In the genomic region with DNA sequence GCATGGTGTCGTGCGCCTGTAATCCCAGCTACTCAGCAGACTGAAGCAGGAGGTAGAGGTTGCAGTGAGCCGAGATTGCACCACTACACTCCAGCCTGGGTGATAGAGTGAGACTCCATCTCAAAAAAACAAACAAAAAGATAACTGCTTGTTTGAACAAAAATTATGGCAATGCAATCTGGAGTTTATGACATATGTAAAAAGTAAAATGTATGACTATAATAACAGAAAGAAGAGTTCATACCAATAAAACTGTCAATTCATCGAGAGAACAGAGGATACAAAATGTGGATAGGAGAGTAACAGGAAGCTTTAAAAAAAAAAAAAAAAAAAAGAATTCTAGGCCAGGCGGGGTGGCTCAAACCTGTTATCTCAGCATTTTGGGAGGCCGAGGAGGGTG, we compare ENCODE assay signal across 33 cellular contexts.
"Had no signal": no experiment of that assay in that cellular context is flagged by ENCODE, and none has a peak within 500 bp of the region (broad histone marks: within the 10 kb centered on the region; RNA-seq: fewer than 3 reads in every experiment).

No MANE protein-coding gene starts in this region.

- H3K27ac Mint-ChIP-seq: activated B cell treated with CpG ODN at 0.5 μM for 24 hours; activated CD8-positive, alpha-beta T cell treated with anti-CD3 and anti-CD28 coated beads for 36 hours; activated naive CD4-positive, alpha-beta T cell treated with anti-CD3 and anti-CD28 coated beads, Interleukin-2, amount 10 ng/mL, durations not matched to agents 7 days and 5 days; activated naive CD8-positive, alpha-beta T cell treated with anti-CD3 and anti-CD28 coated beads, Interleukin-2, amount 10 ng/mL, durations not matched to agents 7 days and 5 days; activated T-helper 1 cell treated with anti-CD3 and anti-CD28 coated beads, Interleukin-12 subunit alpha, Interleukin-12 subunit beta, Interleukin-2, Interleukin-4 antibody, amounts not matched to agents 30 ng/mL and 10 ng/mL and 1 ng/mL, durations not matched to agents 14 hours and 24 hours and 36 hours; brain; dendritic cell treated with granulocyte-macrophage colony-stimulating factor and Interleukin-4, amounts not matched to agents 40 ng/mL and 50 ng/mL, for 4 days; endodermal cell; T-helper 17 cell; T-helper 2 cell treated with Interferon-gamma antibody and Interleukin-4, amounts not matched to agents 5 μg/mL and 100 μg/mL, for 36 hours had no signal

- H3K36me3 ChIP-seq: breast epithelium, cardiac muscle cell had no signal

- H3K27me3 ChIP-seq: ascending aorta, breast epithelium, cardiac muscle cell, dorsolateral prefrontal cortex, esophagus muscularis mucosa, gastroesophageal sphincter, heart right ventricle had no signal

- H3K27me3 Mint-ChIP-seq: activated B cell treated with CpG ODN at 0.5 μM for 24 hours; activated CD8-positive, alpha-beta T cell treated with anti-CD3 and anti-CD28 coated beads for 36 hours; activated naive CD4-positive, alpha-beta T cell treated with anti-CD3 and anti-CD28 coated beads, Interleukin-2, amount 10 ng/mL, durations not matched to agents 7 days and 5 days; activated naive CD8-positive, alpha-beta T cell treated with anti-CD3 and anti-CD28 coated beads, Interleukin-2, amount 10 ng/mL, durations not matched to agents 7 days and 5 days; brain; dendritic cell treated with granulocyte-macrophage colony-stimulating factor and Interleukin-4, amounts not matched to agents 40 ng/mL and 50 ng/mL, for 4 days; T-helper 17 cell had no signal

- H3K9me3 ChIP-seq: ascending aorta, breast epithelium, esophagus muscularis mucosa, gastroesophageal sphincter, heart right ventricle had no signal

- DNase-seq: activated B cell treated with CpG ODN at 0.5 μM for 24 hours; activated CD4-positive, alpha-beta T cell treated with anti-CD3 and anti-CD28 coated beads for 48 hours; activated CD4-positive, alpha-beta T cell treated with anti-CD3 and anti-CD28 coated beads, Interleukin-2, amount 50 U/mL, for 1 hour; activated CD4-positive, alpha-beta T cell treated with anti-CD3 and anti-CD28 coated beads, Interleukin-2, amount 50 U/mL, for 48 hours; activated CD8-positive, alpha-beta T cell treated with anti-CD3 and anti-CD28 coated beads for 36 hours; activated gamma-delta T cell; activated naive CD4-positive, alpha-beta T cell; activated naive CD4-positive, alpha-beta T cell treated with anti-CD3 and anti-CD28 coated beads, Interleukin-2, amount 10 ng/mL, durations not matched to agents 7 days and 5 days; activated naive CD8-positive, alpha-beta T cell treated with anti-CD3 and anti-CD28 coated beads, Interleukin-2, amount 10 ng/mL, durations not matched to agents 7 days and 5 days; activated T-cell treated with anti-CD3 and anti-CD28 coated beads, Interleukin-2, amount 50 U/mL, for 1 hour; central memory CD4-positive, alpha-beta T cell; dorsolateral prefrontal cortex; effector memory CD4-positive, alpha-beta T cell; endodermal cell; erythroblast; foreskin melanocyte; heart right ventricle; T-helper 1 cell; T-helper 17 cell; T1000; WERI-Rb-1 had no signal

- ATAC-seq: activated CD4-positive, CD25-positive, alpha-beta regulatory T cell treated with anti-CD3 and anti-CD28 coated beads, Interleukin-2, amount 50 U/mL, for 24 hours; activated CD8-positive, alpha-beta T cell treated with anti-CD3 and anti-CD28 coated beads for 36 hours; activated naive CD4-positive, alpha-beta T cell treated with anti-CD3 and anti-CD28 coated beads, Interleukin-2, amount 50 U/mL, for 72 hours; gastroesophageal sphincter; heart right ventricle; T-helper 17 cell had no signal

- H3K4me1 ChIP-seq: ascending aorta, breast epithelium, esophagus muscularis mucosa, gastroesophageal sphincter, heart right ventricle had no signal

- H3K4me1 Mint-ChIP-seq: activated B cell treated with CpG ODN at 0.5 μM for 24 hours; activated naive CD4-positive, alpha-beta T cell treated with anti-CD3 and anti-CD28 coated beads, Interleukin-2, amount 10 ng/mL, durations not matched to agents 7 days and 5 days; activated naive CD8-positive, alpha-beta T cell treated with anti-CD3 and anti-CD28 coated beads, Interleukin-2, amount 10 ng/mL, durations not matched to agents 7 days and 5 days; brain; endodermal cell; T-helper 17 cell had no signal

- H3K4me3 Mint-ChIP-seq: activated B cell treated with CpG ODN at 0.5 μM for 24 hours; activated CD8-positive, alpha-beta T cell treated with anti-CD3 and anti-CD28 coated beads for 36 hours; activated naive CD4-positive, alpha-beta T cell treated with anti-CD3 and anti-CD28 coated beads, Interleukin-2, amount 10 ng/mL, durations not matched to agents 7 days and 5 days; activated naive CD8-positive, alpha-beta T cell treated with anti-CD3 and anti-CD28 coated beads, Interleukin-2, amount 10 ng/mL, durations not matched to agents 7 days and 5 days; activated T-helper 1 cell treated with anti-CD3 and anti-CD28 coated beads, Interleukin-12 subunit alpha, Interleukin-12 subunit beta, Interleukin-2, Interleukin-4 antibody, amounts not matched to agents 30 ng/mL and 10 ng/mL and 1 ng/mL, durations not matched to agents 14 hours and 24 hours and 36 hours; brain; dendritic cell treated with granulocyte-macrophage colony-stimulating factor and Interleukin-4, amounts not matched to agents 40 ng/mL and 50 ng/mL, for 4 days; endodermal cell; T-helper 17 cell; T-helper 2 cell treated with Interferon-gamma antibody and Interleukin-4, amounts not matched to agents 5 μg/mL and 100 μg/mL, for 36 hours had no signal

- H3K27ac ChIP-seq: ascending aorta, breast epithelium, cardiac muscle cell, coronary artery, dorsolateral prefrontal cortex, esophagus muscularis mucosa, gastroesophageal sphincter, heart right ventricle, WERI-Rb-1 had no signal

- H3K36me3 Mint-ChIP-seq: activated naive CD4-positive, alpha-beta T cell treated with anti-CD3 and anti-CD28 coated beads, Interleukin-2, amount 50 U/mL, for 72 hours had no signal

- H3K4me3 ChIP-seq: ascending aorta, breast epithelium, cardiac muscle cell, coronary artery, dorsolateral prefrontal cortex, esophagus muscularis mucosa, gastroesophageal sphincter, heart right ventricle had no signal

- H3K9me3 Mint-ChIP-seq: activated B cell treated with CpG ODN at 0.5 μM for 24 hours; activated CD8-positive, alpha-beta T cell treated with anti-CD3 and anti-CD28 coated beads for 36 hours; activated naive CD4-positive, alpha-beta T cell treated with anti-CD3 and anti-CD28 coated beads, Interleukin-2, amount 10 ng/mL, durations not matched to agents 7 days and 5 days; activated naive CD4-positive, alpha-beta T cell treated with anti-CD3 and anti-CD28 coated beads, Interleukin-2, amount 50 U/mL, for 72 hours; activated naive CD8-positive, alpha-beta T cell treated with anti-CD3 and anti-CD28 coated beads, Interleukin-2, amount 10 ng/mL, durations not matched to agents 7 days and 5 days; activated T-helper 1 cell treated with anti-CD3 and anti-CD28 coated beads, Interleukin-12 subunit alpha, Interleukin-12 subunit beta, Interleukin-2, Interleukin-4 antibody, amounts not matched to agents 30 ng/mL and 10 ng/mL and 1 ng/mL, durations not matched to agents 14 hours and 24 hours and 36 hours; brain; dendritic cell treated with granulocyte-macrophage colony-stimulating factor and Interleukin-4, amounts not matched to agents 40 ng/mL and 50 ng/mL, for 4 days; endodermal cell; T-helper 2 cell treated with Interferon-gamma antibody and Interleukin-4, amounts not matched to agents 5 μg/mL and 100 μg/mL, for 36 hours had no signal
